In the genomic region with DNA sequence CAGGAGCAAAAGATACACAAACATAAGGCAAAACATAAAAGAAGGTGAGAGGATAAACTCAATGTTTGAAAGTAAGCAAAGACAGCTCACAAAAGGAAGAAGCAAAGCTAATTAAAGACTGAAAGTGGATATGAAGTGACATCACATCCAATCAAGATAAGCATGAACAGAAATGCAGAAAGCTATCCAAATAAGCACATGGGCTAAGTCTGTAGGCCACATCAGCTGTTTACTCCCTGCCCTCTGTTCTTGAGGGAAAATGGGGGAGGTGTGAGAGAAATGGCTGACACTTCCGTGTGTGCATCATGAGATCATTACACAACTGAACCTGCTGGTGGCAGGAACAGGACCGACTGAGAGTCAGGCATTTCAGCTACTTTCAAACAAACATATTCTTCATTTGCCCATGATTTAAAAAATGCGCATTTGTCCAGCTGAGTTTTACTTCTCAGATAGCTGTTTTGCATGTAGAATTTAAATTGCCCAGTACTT, we compare ENCODE assay signal across 1 cellular context.
TF ChIP-seq lines count a peak whose summit lies in the region.

No MANE protein-coding gene starts in this region.

TF ChIP-seq in endothelial cell of umbilical vein, 7 proteins besides CTCF, POLR2A, EP300 and RAD21 (continued from another document):
- TF ChIP-seq EZH2 (IDR thresholded peaks at IDR 0.05; ENCODE audit: borderline replicate concordance, low read depth, low read length, severe bottlenecking) (no peak), POLR2AphosphoS5 (IDR thresholded peaks at IDR 0.05; ENCODE audit: insufficient read depth, low read depth, low read length) (no peak), MYC (IDR thresholded peaks at IDR 0.05; ENCODE audit: low read depth, low read length) (no peak)
- TF ChIP-seq, protein P1, sequence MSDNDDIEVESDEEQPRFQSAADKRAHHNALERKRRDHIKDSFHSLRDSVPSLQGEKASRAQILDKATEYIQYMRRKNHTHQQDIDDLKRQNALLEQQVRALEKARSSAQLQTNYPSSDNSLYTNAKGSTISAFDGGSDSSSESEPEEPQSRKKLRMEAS (IDR thresholded peaks at IDR 0.05; ENCODE audit: insufficient read depth, insufficient read length), result no peak
